Comparison of ENCODE assay signal across 2 cellular contexts in the genomic region with DNA sequence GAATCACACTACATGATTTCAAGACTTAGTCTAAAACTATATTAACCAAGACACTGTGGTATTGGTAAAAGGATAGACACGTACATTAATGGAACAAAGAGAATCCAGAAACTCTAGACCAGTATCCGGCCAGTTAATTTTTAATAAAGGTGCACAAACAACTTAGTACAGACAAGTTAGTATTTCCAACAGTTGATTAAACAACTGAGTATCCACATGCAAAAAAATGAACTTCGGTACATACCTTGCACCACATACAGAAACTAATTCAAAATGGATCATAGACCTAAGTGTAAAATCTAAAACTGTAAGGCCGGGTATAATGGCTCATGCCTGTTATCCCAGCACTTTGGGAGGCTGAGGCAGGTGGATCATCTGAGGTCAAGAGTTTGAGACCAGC.
TF ChIP-seq lines count a peak whose summit lies in the region.

No MANE protein-coding gene starts in this region.

TF ChIP-seq in liver, 16 proteins besides CTCF, POLR2A, EP300 and RAD21:
- TF ChIP-seq RXRA (IDR thresholded peaks at IDR 0.05) (peak in 1 of 2 donors; percentile 8), HNF4A (conservative IDR thresholded peaks at IDR 0.05) (peak in 1 of 2 donors; percentile 60), SP1 (IDR thresholded peaks at IDR 0.05) (no peak)

TF ChIP-seq in HepG2, 621 proteins besides CTCF, POLR2A, EP300 and RAD21:
- no peak for TF ChIP-seq ZIK1 (CRISPR knock-in tag; IDR thresholded peaks at IDR 0.05; ENCODE audit: borderline replicate concordance, low read depth)
- TF ChIP-seq MAFF (IDR thresholded peaks at IDR 0.05; ENCODE audit: low read depth, low read length) = no peak
- TF ChIP-seq ZNF274 (CRISPR knock-in tag; IDR thresholded peaks at IDR 0.05) = no peak
- no peak for TF ChIP-seq PHF5A (CRISPR knock-in tag; IDR thresholded peaks at IDR 0.05; ENCODE audit: low read depth, unreplicated experiment)
- TF ChIP-seq RBFOX2 (IDR thresholded peaks at IDR 0.05; ENCODE audit: low read depth, low read length) = no peak
- no peak for TF ChIP-seq CHD4 (IDR thresholded peaks at IDR 0.05; ENCODE audit: borderline replicate concordance, low read length)
- TF ChIP-seq, protein P1, sequence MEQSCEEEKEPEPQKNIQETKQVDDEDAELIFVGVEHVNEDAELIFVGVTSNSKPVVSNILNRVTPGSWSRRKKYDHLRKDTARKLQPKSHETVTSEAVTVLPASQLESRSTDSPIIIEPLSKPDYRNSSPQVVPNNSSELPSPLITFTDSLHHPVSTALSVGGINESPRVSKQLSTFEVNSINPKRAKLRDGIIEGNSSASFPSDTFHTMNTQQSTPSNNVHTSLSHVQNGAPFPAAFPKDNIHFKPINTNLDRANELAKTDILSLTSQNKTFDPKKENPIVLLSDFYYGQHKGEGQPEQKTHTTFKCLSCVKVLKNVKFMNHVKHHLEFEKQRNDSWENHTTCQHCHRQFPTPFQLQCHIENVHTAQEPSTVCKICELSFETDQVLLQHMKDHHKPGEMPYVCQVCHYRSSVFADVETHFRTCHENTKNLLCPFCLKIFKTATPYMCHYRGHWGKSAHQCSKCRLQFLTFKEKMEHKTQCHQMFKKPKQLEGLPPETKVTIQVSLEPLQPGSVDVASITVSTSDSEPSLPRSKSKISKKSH (CRISPR knock-in tag; IDR thresholded peaks at IDR 0.05; ENCODE audit: borderline replicate concordance) = no peak
- TF ChIP-seq, protein P2, sequence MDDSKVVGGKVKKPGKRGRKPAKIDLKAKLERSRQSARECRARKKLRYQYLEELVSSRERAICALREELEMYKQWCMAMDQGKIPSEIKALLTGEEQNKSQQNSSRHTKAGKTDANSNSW (CRISPR knock-in tag; IDR thresholded peaks at IDR 0.05; ENCODE audit: borderline replicate concordance) = no peak
- no peak for TF ChIP-seq KLF13 (CRISPR knock-in tag; IDR thresholded peaks at IDR 0.05)
- TF ChIP-seq RFX1 (IDR thresholded peaks at IDR 0.05) = no peak
- TF ChIP-seq MTF2 (CRISPR knock-in tag; IDR thresholded peaks at IDR 0.05; ENCODE audit: borderline replicate concordance) = no peak
- no peak for TF ChIP-seq SRSF9 (IDR thresholded peaks at IDR 0.05; ENCODE audit: borderline replicate concordance, insufficient read depth, low read depth, low read length, poor library complexity, severe bottlenecking)
- TF ChIP-seq, protein P3, sequence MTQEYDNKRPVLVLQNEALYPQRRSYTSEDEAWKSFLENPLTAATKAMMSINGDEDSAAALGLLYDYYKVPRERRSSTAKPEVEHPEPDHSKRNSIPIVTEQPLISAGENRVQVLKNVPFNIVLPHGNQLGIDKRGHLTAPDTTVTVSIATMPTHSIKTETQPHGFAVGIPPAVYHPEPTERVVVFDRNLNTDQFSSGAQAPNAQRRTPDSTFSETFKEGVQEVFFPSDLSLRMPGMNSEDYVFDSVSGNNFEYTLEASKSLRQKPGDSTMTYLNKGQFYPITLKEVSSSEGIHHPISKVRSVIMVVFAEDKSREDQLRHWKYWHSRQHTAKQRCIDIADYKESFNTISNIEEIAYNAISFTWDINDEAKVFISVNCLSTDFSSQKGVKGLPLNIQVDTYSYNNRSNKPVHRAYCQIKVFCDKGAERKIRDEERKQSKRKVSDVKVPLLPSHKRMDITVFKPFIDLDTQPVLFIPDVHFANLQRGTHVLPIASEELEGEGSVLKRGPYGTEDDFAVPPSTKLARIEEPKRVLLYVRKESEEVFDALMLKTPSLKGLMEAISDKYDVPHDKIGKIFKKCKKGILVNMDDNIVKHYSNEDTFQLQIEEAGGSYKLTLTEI (CRISPR knock-in tag; conservative IDR thresholded peaks at IDR 0.05) = no peak
